7 cellular contexts compared by ENCODE assay signal in the genomic region with DNA sequence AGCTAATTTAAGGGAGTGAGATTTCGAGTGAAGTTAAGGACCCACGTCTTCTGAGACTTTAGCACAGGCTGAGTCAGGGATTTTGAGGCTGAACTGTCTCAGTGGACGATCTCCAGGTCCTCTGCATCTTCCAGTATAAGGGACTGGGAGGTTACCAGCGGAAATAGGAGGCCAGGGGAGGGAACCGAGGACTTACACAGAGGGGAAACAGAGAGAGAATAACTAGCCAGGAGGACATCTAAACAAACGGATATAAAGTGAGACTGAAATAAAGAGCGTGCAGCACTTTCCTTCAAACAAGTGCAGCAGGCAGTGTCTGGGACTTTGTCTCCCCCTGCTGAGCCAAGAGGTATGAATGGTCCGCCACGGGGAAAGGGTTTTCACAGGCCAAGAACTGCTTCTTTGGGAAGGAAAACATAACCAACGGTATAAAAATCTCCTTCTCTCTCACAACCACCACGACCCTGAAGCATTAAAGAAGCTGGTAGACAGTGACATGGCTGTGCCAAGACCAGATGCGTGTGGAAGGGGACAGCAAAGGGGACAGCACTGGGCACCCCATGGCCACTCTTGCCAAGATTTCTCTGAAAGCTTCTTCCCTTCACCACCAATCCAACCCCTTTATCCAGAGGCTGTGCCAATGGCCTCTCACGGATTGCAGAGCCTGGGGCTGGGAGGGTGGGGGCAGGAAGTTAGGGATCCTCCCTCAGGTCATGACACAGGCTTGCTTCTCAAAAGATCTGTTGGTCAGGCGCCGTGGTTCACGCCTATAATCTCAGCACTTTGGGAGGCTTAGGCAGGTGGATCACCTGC.
A peak's percentile ranks its signal among the peaks of the same experiment; 100 is the strongest.
DNase-seq lines count a peak whose midpoint lies in the region; ATAC-seq and TF ChIP-seq lines count a peak whose summit lies in the region.

No MANE protein-coding gene starts in this region.

- H3K27me3 Mint-ChIP-seq in central memory CD8-positive, alpha-beta T cell, result no peaks in the 10 kb centered on the region

- ATAC-seq in central memory CD8-positive, alpha-beta T cell (replicated peaks; ENCODE audit: extremely low read depth, poor library complexity, severe bottlenecking), result peak; percentile 67
- ATAC-seq in GM18861 (IDR thresholded peaks at IDR 0.05; ENCODE audit: unreplicated experiment), result no peak

- no peaks in the 10 kb centered on the region for H3K4me1 Mint-ChIP-seq in central memory CD8-positive, alpha-beta T cell

- DNase-seq in GM10248 (ENCODE audit: extremely low spot score), result peak; percentile 66
- DNase-seq in NCI-H1092 treated with DMSO at 0.1 percent for 48 hours (lab: John Stamatoyannopoulos, UW), result peak; percentile 54
- peak; percentile 62 for DNase-seq in WERI-Rb-1
- peak in 1 of 2 donors; percentile 23 for DNase-seq in central memory CD8-positive, alpha-beta T cell (ENCODE audit: low spot score in 2 of 2)
- DNase-seq in kidney epithelial cell (ENCODE audit: low read depth), result peak; percentile 18
- peak; percentile 3 to 17 for DNase-seq in stimulated activated CD4-positive, alpha-beta T cell treated with anti-CD3 and anti-CD28 coated beads, Interleukin-1b, Interleukin-23, amount 100 ng/mL, for 1 hour (ENCODE audit: low read depth in 2 of 2)

- no peaks in the 10 kb centered on the region for H3K36me3 Mint-ChIP-seq in central memory CD8-positive, alpha-beta T cell (ENCODE audit: insufficient read depth)

- CTCF ChIA-PET in GM10248 (lab: Yijun Ruan, JAX), result interaction anchor here (1.0 kb wide), 1 partner anchor 14 kb away, joined by 3 read pairs; no protein-coding TSS in a partner anchor

- TF ChIP-seq CTCF in GM10248 (IDR thresholded peaks at IDR 0.05; ENCODE audit: control extremely low read depth, extremely low read depth, low read depth, missing control alignments) (peak; percentile 42), WERI-Rb-1 (IDR thresholded peaks at IDR 0.05; ENCODE audit: low read depth, low read length) (peak; percentile 85), kidney epithelial cell (IDR thresholded peaks at IDR 0.05; ENCODE audit: insufficient read depth, low read length, poor library complexity, severe bottlenecking) (peak; percentile 88)

- no peaks in the 10 kb centered on the region for H3K9me3 ChIP-seq in WERI-Rb-1 (ENCODE audit: severe bottlenecking)

- H3K4me3 ChIP-seq in WERI-Rb-1 (ENCODE audit: low read depth, low read length) (no peak overlapping the region), kidney epithelial cell (ENCODE audit: low read depth, low read length) (no peak overlapping the region)

- no peak overlapping the region for H3K4me3 Mint-ChIP-seq in central memory CD8-positive, alpha-beta T cell

- H3K9me3 Mint-ChIP-seq in central memory CD8-positive, alpha-beta T cell, result no peaks in the 10 kb centered on the region

- H3K36me3 ChIP-seq in WERI-Rb-1 (no peaks in the 10 kb centered on the region), kidney epithelial cell (ENCODE audit: control insufficient read depth, insufficient read depth, low read length) (no peaks in the 10 kb centered on the region)

- no peak overlapping the region for H3K27ac ChIP-seq in WERI-Rb-1

- H3K27me3 ChIP-seq in WERI-Rb-1 (ENCODE audit: insufficient read depth, low read depth, severe bottlenecking) (no peaks in the 10 kb centered on the region), kidney epithelial cell (ENCODE audit: control insufficient read depth, insufficient read depth, low read length) (no peaks in the 10 kb centered on the region)

- H3K27ac Mint-ChIP-seq in central memory CD8-positive, alpha-beta T cell (ENCODE audit: low read depth), result no peak overlapping the region

- POLR2A ChIA-PET in GM10248 (lab: Yijun Ruan, JAX), result interaction anchor here (0.6 kb wide), 1 partner anchor 1243 kb away, joined by 6 read pairs; no protein-coding TSS in a partner anchor
